Comparison of ENCODE assay signal across 22 cellular contexts in genomic region chr3:3281024-3281423, GRCh38.
DNase-seq lines count a peak whose midpoint lies in the region; ATAC-seq and TF ChIP-seq lines count a peak whose summit lies in the region.
"Had no signal": no experiment of that assay in that cellular context is flagged by ENCODE, and none has a peak within 500 bp of the region (broad histone marks: within the 10 kb centered on the region; RNA-seq: fewer than 3 reads in every experiment).

No MANE protein-coding gene starts in this region.

- H3K9me3 ChIP-seq in tibial artery, result no peaks in the 10 kb centered on the region
- no peaks in the 10 kb centered on the region for H3K9me3 ChIP-seq in suprapubic skin
- H3K9me3 ChIP-seq: SJCRH30, upper lobe of right lung had no signal

- H3K4me1 ChIP-seq in tibial artery, result no peaks in the 10 kb centered on the region
- no peaks in the 10 kb centered on the region for H3K4me1 ChIP-seq in suprapubic skin
- H3K4me1 ChIP-seq: SJCRH30, upper lobe of right lung had no signal

- intact Hi-C loops in tibial artery (cut with DNase I; ENCODE audit: low total_unique reads), result no loop called here

- H3K4me3 ChIP-seq in GM12864 (ENCODE audit: low read depth, low read length) (no peak overlapping the region), tibial artery (no peak overlapping the region), suprapubic skin (no peak overlapping the region)
- H3K4me3 ChIP-seq: SJCRH30, upper lobe of right lung had no signal

- H3K27me3 ChIP-seq in tibial artery (no peaks in the 10 kb centered on the region), suprapubic skin (no peaks in the 10 kb centered on the region)
- H3K27me3 ChIP-seq: SJCRH30, upper lobe of right lung had no signal

- no peaks in the 10 kb centered on the region for H3K4me1 Mint-ChIP-seq in activated CD4-positive, alpha-beta memory T cell treated with anti-CD3 and anti-CD28 coated beads, Interleukin-2, amount 10 ng/mL, durations not matched to agents 7 days and 5 days
- H3K4me1 Mint-ChIP-seq: CD4-positive, CD25-positive, alpha-beta regulatory T cell; stimulated activated naive B cell treated with anti-CD40 and anti-IgM and Interleukin-4, amounts not matched to agents 10 μg/mL and 1 μg/mL and 100 μg/mL, for 72 hours had no signal

- ATAC-seq in GM19351 (IDR thresholded peaks at IDR 0.05; ENCODE audit: unreplicated experiment) (peak; percentile 82), GM21825 (IDR thresholded peaks at IDR 0.05; ENCODE audit: unreplicated experiment) (peak; percentile 81), HG03103 (IDR thresholded peaks at IDR 0.05; ENCODE audit: low read depth, unreplicated experiment) (peak; percentile 51)
- ATAC-seq: naive thymus-derived CD8-positive, alpha-beta T cell; stimulated activated naive B cell treated with anti-CD40 and anti-IgM and Interleukin-4, amounts not matched to agents 10 μg/mL and 1 μg/mL and 100 μg/mL, for 72 hours; upper lobe of right lung had no signal

- H3K36me3 Mint-ChIP-seq in activated CD4-positive, alpha-beta memory T cell treated with anti-CD3 and anti-CD28 coated beads, Interleukin-2, amount 10 ng/mL, durations not matched to agents 7 days and 5 days (ENCODE audit: low read depth), result no peaks in the 10 kb centered on the region
- H3K36me3 Mint-ChIP-seq: activated naive CD4-positive, alpha-beta T cell treated with anti-CD3 and anti-CD28 coated beads, Interleukin-2, amount 50 U/mL, for 24 hours; brain; CD4-positive, CD25-positive, alpha-beta regulatory T cell; naive thymus-derived CD8-positive, alpha-beta T cell; stimulated activated naive B cell treated with anti-CD40 and anti-IgM and Interleukin-4, amounts not matched to agents 10 μg/mL and 1 μg/mL and 100 μg/mL, for 72 hours had no signal

- H3K27ac Mint-ChIP-seq in activated CD4-positive, alpha-beta memory T cell treated with anti-CD3 and anti-CD28 coated beads, Interleukin-2, amount 10 ng/mL, durations not matched to agents 7 days and 5 days, result no peak overlapping the region
- H3K27ac Mint-ChIP-seq: activated naive CD4-positive, alpha-beta T cell treated with anti-CD3 and anti-CD28 coated beads, Interleukin-2, amount 50 U/mL, for 24 hours; brain; CD4-positive, CD25-positive, alpha-beta regulatory T cell; naive thymus-derived CD8-positive, alpha-beta T cell; stimulated activated naive B cell treated with anti-CD40 and anti-IgM and Interleukin-4, amounts not matched to agents 10 μg/mL and 1 μg/mL and 100 μg/mL, for 72 hours had no signal

- POLR2A ChIA-PET in activated CD4-positive, alpha-beta memory T cell treated with anti-CD3 and anti-CD28 coated beads, Interleukin-2, amount 10 ng/mL, durations not matched to agents 7 days and 5 days (lab: Charles Lee), result no interaction called here

- H3K27me3 Mint-ChIP-seq in activated CD4-positive, alpha-beta memory T cell treated with anti-CD3 and anti-CD28 coated beads, Interleukin-2, amount 10 ng/mL, durations not matched to agents 7 days and 5 days, result peaks cover 2% of the 10 kb centered on the region
- H3K27me3 Mint-ChIP-seq: activated naive CD4-positive, alpha-beta T cell treated with anti-CD3 and anti-CD28 coated beads, Interleukin-2, amount 50 U/mL, for 24 hours; brain; CD4-positive, CD25-positive, alpha-beta regulatory T cell had no signal

- H3K27ac ChIP-seq in tibial artery (no peak overlapping the region), suprapubic skin (no peak overlapping the region)
- H3K27ac ChIP-seq: SJCRH30, upper lobe of right lung had no signal

- no peak overlapping the region for H3K4me3 Mint-ChIP-seq in activated CD4-positive, alpha-beta memory T cell treated with anti-CD3 and anti-CD28 coated beads, Interleukin-2, amount 10 ng/mL, durations not matched to agents 7 days and 5 days
- H3K4me3 Mint-ChIP-seq: activated naive CD4-positive, alpha-beta T cell treated with anti-CD3 and anti-CD28 coated beads, Interleukin-2, amount 50 U/mL, for 24 hours; brain; CD4-positive, CD25-positive, alpha-beta regulatory T cell; naive thymus-derived CD8-positive, alpha-beta T cell; stimulated activated naive B cell treated with anti-CD40 and anti-IgM and Interleukin-4, amounts not matched to agents 10 μg/mL and 1 μg/mL and 100 μg/mL, for 72 hours had no signal

- WGBS in suprapubic skin, result 65% methylated on average over 2 of the region's 2 CpGs

- TF ChIP-seq CTCF in GM12864 (IDR thresholded peaks at IDR 0.05; ENCODE audit: low read depth, low read length, missing control alignments) (no peak), tibial artery (IDR thresholded peaks at IDR 0.05) (no peak), suprapubic skin (IDR thresholded peaks at IDR 0.05) (no peak)

- CTCF ChIA-PET in activated CD4-positive, alpha-beta memory T cell treated with anti-CD3 and anti-CD28 coated beads, Interleukin-2, amount 10 ng/mL, durations not matched to agents 7 days and 5 days (lab: Charles Lee), result no interaction called here

- H3K36me3 ChIP-seq in tibial artery (no peaks in the 10 kb centered on the region), suprapubic skin (no peaks in the 10 kb centered on the region)
- H3K36me3 ChIP-seq: SJCRH30, upper lobe of right lung had no signal

- no peak for TF ChIP-seq POLR2A in suprapubic skin (IDR thresholded peaks at IDR 0.05)

- no peaks in the 10 kb centered on the region for H3K9me3 Mint-ChIP-seq in activated CD4-positive, alpha-beta memory T cell treated with anti-CD3 and anti-CD28 coated beads, Interleukin-2, amount 10 ng/mL, durations not matched to agents 7 days and 5 days
- H3K9me3 Mint-ChIP-seq: activated naive CD4-positive, alpha-beta T cell treated with anti-CD3 and anti-CD28 coated beads, Interleukin-2, amount 50 U/mL, for 24 hours; naive thymus-derived CD8-positive, alpha-beta T cell had no signal

- DNase-seq in GM12864 (ENCODE audit: low read depth) (peak; percentile 0), tibial artery (no peak), suprapubic skin (ENCODE audit: low spot score in 2 of 2) (no peak), germinal center (ENCODE audit: low spot score) (no peak)
- no peak for DNase-seq in activated CD4-positive, alpha-beta memory T cell treated with anti-CD3 and anti-CD28 coated beads, Interleukin-2, amount 10 ng/mL, durations not matched to agents 7 days and 5 days
- DNase-seq: activated CD4-positive, alpha-beta T cell treated with anti-CD3 and anti-CD28 coated beads for 1 hour; CD4-positive, CD25-positive, alpha-beta regulatory T cell; dermis blood vessel endothelial cell; DMS79; mammary epithelial cell; NCI-H1694 treated with DMSO at 0.1 percent for 48 hours; NCI-H510A treated with DMSO at 0.1 percent for 48 hours; posterior cingulate gyrus; stimulated activated naive B cell treated with anti-CD40 and anti-IgM and Interleukin-4, amounts not matched to agents 10 μg/mL and 1 μg/mL and 100 μg/mL, for 72 hours; upper lobe of right lung had no signal

- TF ChIP-seq EP300 in suprapubic skin (IDR thresholded peaks at IDR 0.05), result no peak
